Comparison of ENCODE assay signal across 29 cellular contexts in genomic region chr7:45881280-45881758, GRCh38. TPM values are rescaled to one million over a fixed set of nuclear protein-coding genes. Genes with fewer than 3 reads are reported as not detected.
"Had no signal": no experiment of that assay in that cellular context is flagged by ENCODE, and none has a peak within 500 bp of the region (broad histone marks: within the 10 kb centered on the region; RNA-seq: fewer than 3 reads in every experiment).

No MANE protein-coding gene starts in this region.

- H3K4me1 ChIP-seq: esophagus squamous epithelium, gastrocnemius medialis, sigmoid colon, thyroid gland, upper lobe of right lung had no signal

- H3K9me3 ChIP-seq: esophagus squamous epithelium, gastrocnemius medialis, mucosa of descending colon, thyroid gland had no signal

- H3K27ac ChIP-seq: cardiac muscle cell, esophagus squamous epithelium, gastrocnemius medialis, sigmoid colon, thyroid gland, upper lobe of right lung, VCaP had no signal

- H3K4me2 ChIP-seq: smooth muscle cell had no signal

- H3K4me3 ChIP-seq: cardiac muscle cell, esophagus squamous epithelium, gastrocnemius medialis, mucosa of descending colon, sigmoid colon, smooth muscle cell, thyroid gland, upper lobe of right lung had no signal

- H3K27me3 ChIP-seq: thyroid gland had no signal

- DNase-seq: activated CD4-positive, alpha-beta T cell treated with anti-CD3 and anti-CD28 coated beads, Interleukin-2, amount 50 U/mL, for 1 hour; activated CD4-positive, CD25-positive, alpha-beta regulatory T cell treated with anti-CD3 and anti-CD28 coated beads, Interleukin-2, amount 50 U/mL, for 72 hours; activated CD8-positive, alpha-beta memory T cell treated with anti-CD3 and anti-CD28 coated beads for 24 hours; activated CD8-positive, alpha-beta memory T cell treated with anti-CD3 and anti-CD28 coated beads, Interleukin-2, amount 50 U/mL, for 4 hours; activated naive CD4-positive, alpha-beta T cell treated with anti-CD3 and anti-CD28 coated beads for 36 hours; activated T-cell treated with anti-CD3 and anti-CD28 coated beads, Interleukin-2, amount 50 U/mL, for 4 hours; amygdala; effector memory CD4-positive, alpha-beta T cell; esophagus squamous epithelium; gastrocnemius medialis; islet precursor cell; left cardiac atrium; mesendoderm; mucosa of descending colon; naive B cell; nucleus accumbens; sigmoid colon; stimulated activated CD4-positive, alpha-beta T cell treated with anti-CD3 and anti-CD28 coated beads, Interleukin-15, amount 100 ng/mL, for 24 hours; stimulated activated CD8-positive, alpha-beta memory T cell treated with anti-CD3 and anti-CD28 coated beads, Interleukin-4, amount 100 ng/mL, for 48 hours; stimulated activated naive B cell treated with anti-CD40 and anti-IgM and Interleukin-4, amounts not matched to agents 10 μg/mL and 1 μg/mL and 100 μg/mL, for 72 hours; thyroid gland; upper lobe of right lung had no signal

- H3K36me3 ChIP-seq: cardiac muscle cell, esophagus squamous epithelium, gastrocnemius medialis, sigmoid colon, thyroid gland, upper lobe of right lung had no signal

RNA-seq across cellular contexts. Expression of gene IGFBP1, which starts 7.0 kb away (rescaled TPM):
- total RNA-seq: activated naive CD4-positive, alpha-beta T cell treated with anti-CD3 and anti-CD28 coated beads for 36 hours; esophagus squamous epithelium; left cardiac atrium; lower leg skin; mucosa of descending colon; sigmoid colon; smooth muscle cell; subcutaneous adipose tissue; thyroid gland; upper lobe of right lung had no signal
- polyA plus RNA-seq: cardiac muscle cell, neural cell, sigmoid colon, smooth muscle cell had no signal

RNA-seq across cellular contexts. Expression of gene CCDC201, which starts 8.4 kb away (rescaled TPM):
- total RNA-seq: activated naive CD4-positive, alpha-beta T cell treated with anti-CD3 and anti-CD28 coated beads for 36 hours; activated T-cell treated with anti-CD3 and anti-CD28 coated beads, Interleukin-2, amount 50 U/mL, for 4 hours; cardiac muscle cell; dermis blood vessel endothelial cell; esophagus squamous epithelium; gastrocnemius medialis; left cardiac atrium; lower leg skin; mucosa of descending colon; sigmoid colon; smooth muscle cell; subcutaneous adipose tissue; thyroid gland; upper lobe of right lung had no signal
- polyA plus RNA-seq: cardiac muscle cell, neural cell, sigmoid colon, smooth muscle cell had no signal
